ENCODE assay signal across 8 cellular contexts in genomic region chr2:169828141-169828811, GRCh38. TPM values are rescaled to one million over a fixed set of nuclear protein-coding genes. Genes with fewer than 3 reads are reported as not detected.
DNase-seq lines count a peak whose midpoint lies in the region; ATAC-seq, FAIRE-seq and TF ChIP-seq lines count a peak whose summit lies in the region.

No MANE protein-coding gene starts in this region.

- intact Hi-C loops in adrenal gland (cut with DNase I), result loop anchor here (5.0 to 10.0 kb wide), 3 partner anchors 57 to 99 kb away; no protein-coding TSS in a partner anchor
- intact Hi-C loops in left ventricle myocardium inferior (cut with micrococcal nuclease), result loop anchor here (5.0 kb wide), 2 partner anchors 49 to 99 kb away; no protein-coding TSS in a partner anchor
- intact Hi-C loops in posterior cingulate gyrus (cut with DNase I), result no loop called here

- H3K4me1 ChIP-seq in SJCRH30 (0 out of 2 replicates have a peak, but pooled peaks cover 4% of the 10 kb centered on the region), adrenal gland (replicated peaks in 1 of 2) (peaks cover 14 to 56% of the 10 kb centered on the region in 2 donors), left ventricle myocardium inferior (peaks cover 87% of the 10 kb centered on the region)

- H3K27me3 ChIP-seq in SJCRH30 (no peaks in the 10 kb centered on the region), adrenal gland (no peaks in the 10 kb centered on the region), left ventricle myocardium inferior (ENCODE audit: low read depth) (no peaks in the 10 kb centered on the region)

- peak overlapping the region; percentile 91 for H3K4me3 ChIP-seq in SJCRH30
- peak overlapping the region; percentile 72 to 86 (median 82) for H3K4me3 ChIP-seq in adrenal gland
- peak overlapping the region; percentile 92 for H3K4me3 ChIP-seq in left ventricle myocardium inferior

- ATAC-seq in HG03280 (IDR thresholded peaks at IDR 0.05; ENCODE audit: unreplicated experiment), result no peak

- FAIRE-seq in HTR-8/SVneo (lab: Jason Lieb, UNC), result no peak

- H3K9me3 ChIP-seq in SJCRH30 (replicated peaks) (no peaks in the 10 kb centered on the region), adrenal gland (replicated peaks in 1 of 3) (no peaks in the 10 kb centered on the region), left ventricle myocardium inferior (replicated peaks) (no peaks in the 10 kb centered on the region)

- no peak for TF ChIP-seq CTCF in adrenal gland (IDR thresholded peaks at IDR 0.05)
- TF ChIP-seq CTCF in left ventricle myocardium inferior (IDR thresholded peaks at IDR 0.05; ENCODE audit: borderline replicate concordance), result no peak

- H3K27ac ChIP-seq in SJCRH30 (no peak overlapping the region), adrenal gland (peak overlapping the region in 4 of 5 donors; percentile 79 to 95 (median 88)), left ventricle myocardium inferior (replicated peaks) (peak overlapping the region; percentile 97)

- DNase-seq in activated CD8-positive, alpha-beta memory T cell treated with anti-CD3 and anti-CD28 coated beads for 24 hours, result peak; percentile 70
- no peak for DNase-seq in activated CD8-positive, alpha-beta memory T cell treated with anti-CD3 and anti-CD28 coated beads, Interleukin-2, amount 50 U/mL, for 48 hours
- DNase-seq in HTR-8/SVneo (ENCODE audit: insufficient read length, low spot score), result peak; percentile 69
- peak; percentile 23 to 42 for DNase-seq in SJCRH30
- peak; percentile 36 to 70 (median 45) for DNase-seq in adrenal gland
- DNase-seq in left ventricle myocardium inferior, result peak; percentile 48
- DNase-seq in posterior cingulate gyrus, result peak in 6 of 10 donors; percentile 19 to 87 (median 38)

- peak in 1 of 2 donors; percentile 23 for TF ChIP-seq POLR2A in adrenal gland (IDR thresholded peaks at IDR 0.05)

- 1 to 2% (median 1%) methylated on average over 13 of the region's 13 CpGs for WGBS in adrenal gland, 4 donors

- H3K36me3 ChIP-seq in SJCRH30 (no peaks in the 10 kb centered on the region), adrenal gland (replicated peaks in 1 of 2) (no peaks in the 10 kb centered on the region), left ventricle myocardium inferior (no peaks in the 10 kb centered on the region)

RNA-seq across cellular contexts. Expression of gene UBR3, which starts 1.0 kb away (rescaled TPM):
- 26.4 and 31.4 TPM in 2 replicates for total RNA-seq in SJCRH30 (2014; rRNA removed; shearing (Covaris generic))
- 10 to 100 TPM; 33.9 to 85.7 (median 62.8) TPM for total RNA-seq in adrenal gland
- polyA plus RNA-seq in adrenal gland, result 10 to 100 TPM; 25.5 to 78.0 (median 26.3) TPM
- total RNA-seq in left ventricle myocardium inferior, result 99.5 TPM

RNA-seq across cellular contexts. Expression of gene METTL5, which starts 3.6 kb away (rescaled TPM):
- 40.5 and 41.2 TPM in 2 replicates for total RNA-seq in SJCRH30 (2014; rRNA removed; shearing (Covaris generic))
- total RNA-seq in adrenal gland, result 10 to 100 TPM; 18.2 to 60.5 (median 43.1) TPM
- 10 to 100 TPM; 52.8 to 89.1 (median 63.9) TPM for polyA plus RNA-seq in adrenal gland
- total RNA-seq in left ventricle myocardium inferior, result 60.4 TPM

RNA-seq across cellular contexts. Expression of gene SSB, which starts 29.6 kb away (rescaled TPM):
- 225 and 256 TPM in 2 replicates for total RNA-seq in SJCRH30 (2014; rRNA removed; shearing (Covaris generic))
- 10 to 100 TPM; 30.1 to 82.9 (median 70.6) TPM for total RNA-seq in adrenal gland
- 100 to 1,000 TPM in 1 of 3 donors, 10 to 100 TPM in 2; 66.1 to 210 (median 72.6) TPM for polyA plus RNA-seq in adrenal gland
- total RNA-seq in left ventricle myocardium inferior, result 54.8 TPM
